ENCODE assay signal across 8 cellular contexts in the genomic region with DNA sequence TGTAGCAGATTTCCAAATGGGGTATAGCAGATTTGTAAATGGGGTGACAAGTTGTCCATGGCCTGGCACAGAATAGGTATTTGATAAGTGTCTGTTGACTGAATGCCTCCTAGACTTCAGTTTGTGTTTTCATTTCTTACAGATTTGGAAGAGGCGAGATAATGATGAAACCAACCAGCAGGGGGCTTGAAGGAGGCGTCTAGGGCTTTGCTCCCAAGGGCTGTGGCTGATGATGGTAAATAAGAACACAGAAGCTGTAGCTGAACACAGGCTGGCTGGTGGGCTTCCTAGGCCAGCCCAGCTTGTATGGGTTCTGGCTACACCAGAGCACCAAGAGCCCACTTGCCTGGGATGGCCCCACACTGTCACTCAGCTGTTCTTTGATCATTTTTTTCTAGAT. TPM values are rescaled to one million over a fixed set of nuclear protein-coding genes. Genes with fewer than 3 reads are reported as not detected.
DNase-seq lines count a peak whose midpoint lies in the region; ATAC-seq and TF ChIP-seq lines count a peak whose summit lies in the region.

No MANE protein-coding gene starts in this region.

- H3K9ac ChIP-seq in MM.1S (ENCODE audit: low read length) = no peak overlapping the region

- H3K27ac ChIP-seq in MM.1S (ENCODE audit: low read length) (no peak overlapping the region), osteoblast (ENCODE audit: low read depth, low read length) (peak overlapping the region; percentile 88)

- H3K9me3 ChIP-seq in MM.1S (replicated peaks; ENCODE audit: insufficient read depth, low read length) = no peaks in the 10 kb centered on the region
- H3K9me3 ChIP-seq in osteoblast (ENCODE audit: low read depth, low read length) = no peaks in the 10 kb centered on the region

- H3K27me3 ChIP-seq in MM.1S (replicated peaks; ENCODE audit: insufficient read depth, low read length) = no peaks in the 10 kb centered on the region
- H3K27me3 ChIP-seq in osteoblast (ENCODE audit: insufficient read depth, low read length) = no peaks in the 10 kb centered on the region

- H3K9me3 Mint-ChIP-seq in activated CD8-positive, alpha-beta memory T cell treated with anti-CD3 and anti-CD28 coated beads, Interleukin-2, amount 10 ng/mL, durations not matched to agents 7 days and 5 days (ENCODE audit: low read depth) = no peaks in the 10 kb centered on the region

- H3K36me3 ChIP-seq in MM.1S (replicated peaks; ENCODE audit: insufficient read depth, low read length) = peaks cover 24% of the 10 kb centered on the region
- H3K36me3 ChIP-seq in osteoblast (ENCODE audit: insufficient read depth, low read length) = peaks cover 68% of the 10 kb centered on the region

- CTCF ChIA-PET in activated CD8-positive, alpha-beta memory T cell treated with anti-CD3 and anti-CD28 coated beads, Interleukin-2, amount 10 ng/mL, durations not matched to agents 7 days and 5 days (lab: Charles Lee) = interaction anchor here (0.6 to 4.0 kb wide), 13 partner anchors 9 to 165 kb away, joined by 3 to 28 read pairs (median 4); no protein-coding TSS in a partner anchor

- H3F3A ChIP-seq in MM.1S (ENCODE audit: insufficient read depth, low read length) = no peaks in the 10 kb centered on the region

- H3K9me2 ChIP-seq in MM.1S (replicated peaks; ENCODE audit: insufficient read depth, low read length) = no peaks in the 10 kb centered on the region

- H4K20me1 ChIP-seq in MM.1S (ENCODE audit: insufficient read depth, low read length) (no peaks in the 10 kb centered on the region), osteoblast (ENCODE audit: insufficient read depth, low read length) (no peaks in the 10 kb centered on the region)

- DNase-seq in activated CD8-positive, alpha-beta memory T cell treated with anti-CD3 and anti-CD28 coated beads, Interleukin-2, amount 10 ng/mL, durations not matched to agents 7 days and 5 days = peak; percentile 45
- no peak for DNase-seq in activated CD8-positive, alpha-beta memory T cell treated with anti-CD3 and anti-CD28 coated beads, Interleukin-2, amount 50 U/mL, for 48 hours
- peak; percentile 20 for DNase-seq in MM.1S
- peak; percentile 73 to 74 for DNase-seq in cardiac fibroblast (ENCODE audit: low read depth in 2 of 2)
- DNase-seq in osteoblast (ENCODE audit: insufficient read length, low spot score, missing footprints) = peak; percentile 73
- no peak for DNase-seq in retina

- no peaks in the 10 kb centered on the region for H3K4me1 ChIP-seq in MM.1S (ENCODE audit: low read length)
- peaks cover 38% of the 10 kb centered on the region for H3K4me1 ChIP-seq in osteoblast (ENCODE audit: insufficient read depth, low read length)

- peaks cover 53% of the 10 kb centered on the region for H3K36me3 Mint-ChIP-seq in activated CD8-positive, alpha-beta memory T cell treated with anti-CD3 and anti-CD28 coated beads, Interleukin-2, amount 10 ng/mL, durations not matched to agents 7 days and 5 days

- H3K79me2 ChIP-seq in MM.1S (ENCODE audit: low read length) (peaks cover 22% of the 10 kb centered on the region), osteoblast (ENCODE audit: insufficient read depth, low read length) (no peaks in the 10 kb centered on the region)

- H3K4me2 ChIP-seq in MM.1S (ENCODE audit: low read depth, low read length) (no peak overlapping the region), osteoblast (ENCODE audit: insufficient read depth, low read length) (no peak overlapping the region)

- ATAC-seq in activated CD8-positive, alpha-beta memory T cell treated with anti-CD3 and anti-CD28 coated beads, Interleukin-2, amount 10 ng/mL, durations not matched to agents 7 days and 5 days = peak; percentile 60
- ATAC-seq in HG03097 (IDR thresholded peaks at IDR 0.05; ENCODE audit: low FRiP score, unreplicated experiment) (no peak), GM21825 (IDR thresholded peaks at IDR 0.05; ENCODE audit: unreplicated experiment) (no peak)

- TF ChIP-seq CTCF in MM.1S (IDR thresholded peaks at IDR 0.05; ENCODE audit: low read length) (peak; percentile 40), cardiac fibroblast (IDR thresholded peaks at IDR 0.05; ENCODE audit: low read depth, low read length) (peak; percentile 67), osteoblast (IDR thresholded peaks at IDR 0.05; ENCODE audit: extremely low read depth, low read depth, low read length) (peak; percentile 79)

- H3K4me1 Mint-ChIP-seq in activated CD8-positive, alpha-beta memory T cell treated with anti-CD3 and anti-CD28 coated beads, Interleukin-2, amount 10 ng/mL, durations not matched to agents 7 days and 5 days = peaks cover 5% of the 10 kb centered on the region

- H3K27ac Mint-ChIP-seq in activated CD8-positive, alpha-beta memory T cell treated with anti-CD3 and anti-CD28 coated beads, Interleukin-2, amount 10 ng/mL, durations not matched to agents 7 days and 5 days = peak overlapping the region; percentile 22

- H2AFZ ChIP-seq in MM.1S (ENCODE audit: low read length) (no peak overlapping the region), osteoblast (ENCODE audit: low read length) (no peak overlapping the region)

- H3K4me3 ChIP-seq in MM.1S (ENCODE audit: low read length) (no peak overlapping the region), cardiac fibroblast (replicated peaks in 1 of 2; ENCODE audit: low read depth in 2 of 2, low read length in 2 of 2) (no peak overlapping the region), osteoblast (ENCODE audit: insufficient read depth, low read length) (no peak overlapping the region)

- no peak overlapping the region for H3K4me3 Mint-ChIP-seq in activated CD8-positive, alpha-beta memory T cell treated with anti-CD3 and anti-CD28 coated beads, Interleukin-2, amount 10 ng/mL, durations not matched to agents 7 days and 5 days

- no peaks in the 10 kb centered on the region for H3K27me3 Mint-ChIP-seq in activated CD8-positive, alpha-beta memory T cell treated with anti-CD3 and anti-CD28 coated beads, Interleukin-2, amount 10 ng/mL, durations not matched to agents 7 days and 5 days

RNA-seq across cellular contexts. Expression of gene SFTPB, which starts 19.4 kb away (rescaled TPM):
- not detected for total RNA-seq in activated CD8-positive, alpha-beta memory T cell treated with anti-CD3 and anti-CD28 coated beads, Interleukin-2, amount 10 ng/mL, durations not matched to agents 7 days and 5 days
- not detected in 2 replicates for total RNA-seq in osteoblast

RNA-seq across cellular contexts. Expression of gene USP39, which starts 32.6 kb away (rescaled TPM):
- 100 to 1,000 TPM in 1 of 2 experiments, 10 to 100 TPM in 1; 84.2 to 101 TPM for total RNA-seq in activated CD8-positive, alpha-beta memory T cell treated with anti-CD3 and anti-CD28 coated beads, Interleukin-2, amount 10 ng/mL, durations not matched to agents 7 days and 5 days
- 34.8 and 36.9 TPM in 2 replicates for total RNA-seq in osteoblast

RNA-seq across cellular contexts. Expression of gene C2orf68, which starts 36.8 kb away (rescaled TPM):
- total RNA-seq in activated CD8-positive, alpha-beta memory T cell treated with anti-CD3 and anti-CD28 coated beads, Interleukin-2, amount 10 ng/mL, durations not matched to agents 7 days and 5 days = 10 to 100 TPM; 47.3 to 47.9 TPM
- 23.9 and 30.9 TPM in 2 replicates for total RNA-seq in osteoblast

RNA-seq across cellular contexts. Expression of gene GNLY, which starts 45.5 kb away (rescaled TPM):
- total RNA-seq in activated CD8-positive, alpha-beta memory T cell treated with anti-CD3 and anti-CD28 coated beads, Interleukin-2, amount 10 ng/mL, durations not matched to agents 7 days and 5 days = 1,000 to 10,000 TPM in 1 of 2 experiments, 100 to 1,000 TPM in 1; 364 to 1,915 TPM
- total RNA-seq in osteoblast = not detected in 2 replicates

RNA-seq across cellular contexts. Expression of gene TMEM150A, which starts 46.1 kb away (rescaled TPM):
- total RNA-seq in activated CD8-positive, alpha-beta memory T cell treated with anti-CD3 and anti-CD28 coated beads, Interleukin-2, amount 10 ng/mL, durations not matched to agents 7 days and 5 days = 1 to 10 TPM in 1 of 2 experiments, under 1 TPM in 1; 0.91 to 1.7 TPM
- total RNA-seq in osteoblast = 17.7 and 20.6 TPM in 2 replicates

Comparison
In these comparisons a context has a peak if more than half of its experiments do, and no peak if none do; other contexts are left out.
1. DNase-seq: peak in activated CD8-positive, alpha-beta memory T cell treated with anti-CD3 and anti-CD28 coated beads, Interleukin-2, amount 10 ng/mL, durations not matched to agents 7 days and 5 days (single experiment), MM.1S (single experiment), cardiac fibroblast (2 of 2) and osteoblast (single experiment); none in activated CD8-positive, alpha-beta memory T cell treated with anti-CD3 and anti-CD28 coated beads, Interleukin-2, amount 50 U/mL, for 48 hours (single experiment) and retina (single experiment).
2. Peak in every context shown above with its lines, with median percentiles within 50 percentile points of each other: CTCF ChIP-seq.